ENCODE assay signal across 8 cellular contexts in the genomic region with DNA sequence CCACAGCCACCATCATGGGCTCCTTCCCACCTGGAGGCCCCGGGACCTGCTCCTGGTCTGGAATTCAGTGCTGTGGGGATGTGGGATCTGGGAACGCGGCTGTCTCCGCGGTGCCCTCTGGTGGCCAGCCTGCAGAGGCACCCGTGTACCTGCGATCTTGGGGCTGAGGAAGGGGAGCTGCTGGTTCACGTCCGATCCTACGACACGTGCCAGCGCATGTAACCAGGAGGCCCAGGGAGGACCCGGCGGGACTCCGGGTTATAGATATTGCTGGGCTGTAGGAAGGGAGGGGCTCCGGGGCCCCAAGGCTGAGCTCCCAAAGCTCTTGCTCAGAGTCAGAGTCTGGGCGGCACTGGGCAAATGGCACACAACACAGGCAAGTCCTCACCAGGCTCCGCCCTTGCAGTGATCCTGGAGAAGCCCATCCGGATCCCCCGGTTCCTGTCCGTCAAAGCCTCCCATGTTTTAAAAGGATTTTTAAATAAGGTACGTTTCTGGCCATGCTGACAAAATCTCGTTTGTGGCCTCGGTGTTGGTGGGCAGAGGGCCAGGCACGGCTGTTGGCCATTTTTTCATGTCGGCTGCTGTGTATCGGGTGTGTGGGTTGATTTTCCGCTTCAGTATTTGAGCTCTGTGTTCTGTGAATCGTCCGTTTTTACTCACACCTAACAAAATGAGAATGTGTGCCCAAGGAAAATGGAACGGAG. TPM values are rescaled to one million over a fixed set of nuclear protein-coding genes. Genes with fewer than 3 reads are reported as not detected.
DNase-seq lines count a peak whose midpoint lies in the region; ATAC-seq and TF ChIP-seq lines count a peak whose summit lies in the region.

No MANE protein-coding gene starts in this region.

- H3K27me3 ChIP-seq in muscle layer of colon (ENCODE audit: control insufficient read depth in 1 of 2, insufficient read depth in 2 of 2, low read length in 2 of 2) (no peaks in the 10 kb centered on the region), uterus (no peaks in the 10 kb centered on the region)

- intact Hi-C loops in activated CD8-positive, alpha-beta T cell treated with anti-CD3 and anti-CD28 coated beads for 36 hours (cut with micrococcal nuclease) = no loop called here
- intact Hi-C loops in uterus (cut with DNase I; ENCODE audit: low total_unique reads) = no loop called here

- H3K4me3 ChIP-seq in AG04449 (ENCODE audit: low read depth, low read length) (no peak overlapping the region), muscle layer of colon (ENCODE audit: low read depth in 1 of 2, low read length in 2 of 2) (peak overlapping the region; percentile 41 to 60), uterus (peak overlapping the region; percentile 28 to 35)

- H3K9me3 ChIP-seq in muscle layer of colon (ENCODE audit: low read length) (no peaks in the 10 kb centered on the region), uterus (no peaks in the 10 kb centered on the region)

- H3K4me1 ChIP-seq in muscle layer of colon (ENCODE audit: insufficient read depth, low read length) (peaks cover 8% of the 10 kb centered on the region), uterus (no peaks in the 10 kb centered on the region)

- H3K9me3 Mint-ChIP-seq in activated CD8-positive, alpha-beta T cell treated with anti-CD3 and anti-CD28 coated beads for 36 hours = no peaks in the 10 kb centered on the region

- TF ChIP-seq POLR2A in uterus (IDR thresholded peaks at IDR 0.05) = peak in 1 of 2 donors; percentile 13

- DNase-seq in AG04449 (ENCODE audit: low read depth, low spot score) (peak; percentile 5), NCI-H2196 treated with DMSO at 0.1 percent for 48 hours (lab: John Stamatoyannopoulos, UW; ENCODE audit: unreplicated experiment) (peak; percentile 10), uterus (peak; percentile 65 to 73)
- peak; percentile 46 for DNase-seq in activated CD8-positive, alpha-beta T cell treated with anti-CD3 and anti-CD28 coated beads for 36 hours

- peaks cover 3% of the 10 kb centered on the region for H3K4me1 Mint-ChIP-seq in activated CD8-positive, alpha-beta T cell treated with anti-CD3 and anti-CD28 coated beads for 36 hours (ENCODE audit: low read depth)

- H3K27ac Mint-ChIP-seq in activated CD8-positive, alpha-beta T cell treated with anti-CD3 and anti-CD28 coated beads for 36 hours = peak overlapping the region; percentile 20

- TF ChIP-seq CTCF in AG04449 (IDR thresholded peaks at IDR 0.05; ENCODE audit: insufficient read depth, low read length, missing control alignments) (peak; percentile 97), GM12874 (IDR thresholded peaks at IDR 0.05; ENCODE audit: insufficient read depth, low read depth, low read length) (peak; percentile 88), uterus (IDR thresholded peaks at IDR 0.05) (peak; percentile 78 to 94 (median 89))
- peak; percentile 90 for TF ChIP-seq CTCF in activated CD8-positive, alpha-beta T cell treated with anti-CD3 and anti-CD28 coated beads for 36 hours (IDR thresholded peaks at IDR 0.05)

- H3K27ac ChIP-seq in muscle layer of colon (ENCODE audit: low read depth, low read length) (no peak overlapping the region), uterus (peak overlapping the region; percentile 25 to 50)

- no peaks in the 10 kb centered on the region for H3K36me3 ChIP-seq in muscle layer of colon (ENCODE audit: insufficient read depth, low read length)
- no peaks in the 10 kb centered on the region for H3K36me3 ChIP-seq in uterus

- ATAC-seq in activated CD8-positive, alpha-beta T cell treated with anti-CD3 and anti-CD28 coated beads for 36 hours = peak; percentile 75
- ATAC-seq in esophagus mucosa = peak; percentile 56
- no peak for ATAC-seq in HG03108 (IDR thresholded peaks at IDR 0.05; ENCODE audit: unreplicated experiment)

- peak overlapping the region; percentile 7 for H3K9ac ChIP-seq in muscle layer of colon (ENCODE audit: low read length)

- H3K36me3 Mint-ChIP-seq in activated CD8-positive, alpha-beta T cell treated with anti-CD3 and anti-CD28 coated beads for 36 hours (ENCODE audit: low read depth) = no peaks in the 10 kb centered on the region

- peak overlapping the region; percentile 38 for H3K4me3 Mint-ChIP-seq in activated CD8-positive, alpha-beta T cell treated with anti-CD3 and anti-CD28 coated beads for 36 hours

- no peaks in the 10 kb centered on the region for H3K27me3 Mint-ChIP-seq in activated CD8-positive, alpha-beta T cell treated with anti-CD3 and anti-CD28 coated beads for 36 hours

- CTCF ChIA-PET in AG04449 (lab: Yijun Ruan, JAX) = interaction anchor here (0.7 to 5.1 kb wide), 45 partner anchors 10 to 260 kb away, joined by 3 to 56 read pairs (median 5); a partner anchor contains a TSS
- CTCF ChIA-PET in activated CD8-positive, alpha-beta T cell treated with anti-CD3 and anti-CD28 coated beads for 36 hours (lab: Charles Lee) = interaction anchor here (0.6 to 4.1 kb wide), 35 partner anchors 10 to 324 kb away, joined by 3 to 30 read pairs (median 5); no protein-coding TSS in a partner anchor

- POLR2A ChIA-PET in AG04449 (lab: Yijun Ruan, JAX) = no interaction called here
- POLR2A ChIA-PET in activated CD8-positive, alpha-beta T cell treated with anti-CD3 and anti-CD28 coated beads for 36 hours (lab: Charles Lee) = no interaction called here

RNA-seq across cellular contexts. Expression of a gene that starts 20.1 kb away (rescaled TPM):
- total RNA-seq in activated CD8-positive, alpha-beta T cell treated with anti-CD3 and anti-CD28 coated beads for 36 hours = 10 to 100 TPM; 64.7 to 71.7 TPM
- total RNA-seq in esophagus mucosa (36.5 TPM), uterus (10 to 100 TPM in 2 of 4 donors, 1 to 10 TPM in 2; 1.5 to 68.5 (median 15.4) TPM)

RNA-seq across cellular contexts. Expression of a gene that starts 53.6 kb away (rescaled TPM):
- total RNA-seq in activated CD8-positive, alpha-beta T cell treated with anti-CD3 and anti-CD28 coated beads for 36 hours = 10 to 100 TPM; 27.5 to 28.3 TPM
- total RNA-seq in esophagus mucosa (21.6 TPM), uterus (100 to 1,000 TPM in 1 of 4 donors, 10 to 100 TPM in 3; 22.8 to 148 (median 34.9) TPM)

Comparison
In these comparisons a context has a peak if more than half of its experiments do, and no peak if none do; other contexts are left out.
1. DNase-seq: peak in every context shown above with its lines; median percentile 69 in uterus; 46 in activated CD8-positive, alpha-beta T cell treated with anti-CD3 and anti-CD28 coated beads for 36 hours; 10 in NCI-H2196 treated with DMSO at 0.1 percent for 48 hours; 5 in AG04449.